12 cellular contexts compared by ENCODE assay signal in genomic region chr19:47485210-47485609, GRCh38. TPM values are rescaled to one million over a fixed set of nuclear protein-coding genes. Genes with fewer than 3 reads are reported as not detected.
DNase-seq lines count a peak whose midpoint lies in the region; ATAC-seq and TF ChIP-seq lines count a peak whose summit lies in the region.
"Had no signal": no experiment of that assay in that cellular context is flagged by ENCODE, and none has a peak within 500 bp of the region (broad histone marks: within the 10 kb centered on the region; RNA-seq: fewer than 3 reads in every experiment).

No MANE protein-coding gene starts in this region.

- H3K4me3 ChIP-seq in GM23248, result peak overlapping the region; percentile 92; the same call in 1 of the 2 replicates
- H3K4me3 ChIP-seq in Panc1 (ENCODE audit: low read depth in 2 of 2, low read length in 2 of 2), result peak overlapping the region in 1 of 2 experiments; percentile 63; a peak in 2 of 4 replicates
- H3K4me3 ChIP-seq in effector memory CD4-positive, alpha-beta T cell (ENCODE audit: insufficient read depth, low read depth, low read length, poor library complexity, severe bottlenecking), result peak overlapping the region; percentile 71
- H3K4me3 ChIP-seq in skeletal muscle tissue (ENCODE audit: low read length in 3 of 3), result peak overlapping the region in 1 of 3 donors; percentile 96

- H4K20me1 ChIP-seq in GM23248 (ENCODE audit: insufficient read depth), result no peaks in the 10 kb centered on the region

- H3K4me1 ChIP-seq in GM23248 (ENCODE audit: insufficient read depth), result peaks cover 3% of the 10 kb centered on the region; the same call in 1 of the 2 replicates
- H3K4me1 ChIP-seq in Panc1 (ENCODE audit: control insufficient read depth, insufficient read depth, low read length), result peaks cover 5% of the 10 kb centered on the region; the same call in 1 of the 2 replicates
- H3K4me1 ChIP-seq in effector memory CD4-positive, alpha-beta T cell (ENCODE audit: control insufficient read depth, insufficient read depth, low read length, poor library complexity, severe bottlenecking), result peaks cover 5% of the 10 kb centered on the region
- H3K4me1 ChIP-seq in skeletal muscle tissue (ENCODE audit: control insufficient read depth in 3 of 3, insufficient read depth in 3 of 3, low read length in 3 of 3), result peaks cover 9 to 19% (median 15%) of the 10 kb centered on the region in 3 donors

- no peaks in the 10 kb centered on the region for H3K9me2 ChIP-seq in GM23248 (ENCODE audit: insufficient read depth)

- WGBS in GM23248 (ENCODE audit: low coverage in 1 of 2, low lambda C conversion rate in 2 of 2, missing lambda C conversion rate in 2 of 2), 2 experiments, result 87 to 90% methylated on average over 6 of the region's 6 CpGs

- H3F3A ChIP-seq in GM23248 (ENCODE audit: insufficient read depth), result 0 out of 2 replicates have a peak, but pooled peaks cover 7% of the 10 kb centered on the region

- H3K27ac ChIP-seq in GM23248 (no peak overlapping the region), Panc1 (ENCODE audit: low read length) (0 out of 2 replicates have a peak overlapping the region, but pooled peaks have one; percentile 17), skeletal muscle tissue (ENCODE audit: low read depth, low read length) (peak overlapping the region; percentile 97)
- H3K27ac ChIP-seq in effector memory CD4-positive, alpha-beta T cell (ENCODE audit: insufficient read depth, low read length, poor library complexity, severe bottlenecking), result no peak overlapping the region

- peaks cover 6% of the 10 kb centered on the region; the same call in 1 of the 2 replicates for H3K36me3 ChIP-seq in GM23248 (ENCODE audit: low read depth)
- no peaks in the 10 kb centered on the region; the same call in 1 of the 2 replicates for H3K36me3 ChIP-seq in Panc1 (ENCODE audit: control insufficient read depth, insufficient read depth, low read length)
- peaks cover 23% of the 10 kb centered on the region for H3K36me3 ChIP-seq in effector memory CD4-positive, alpha-beta T cell (ENCODE audit: control insufficient read depth, insufficient read depth, low read length)
- H3K36me3 ChIP-seq in skeletal muscle tissue (ENCODE audit: control insufficient read depth in 3 of 3, insufficient read depth in 3 of 3, low read length in 3 of 3), result peaks cover 23 to 27% (median 26%) of the 10 kb centered on the region in 3 donors

- BruUV-seq in Panc1 (replicated peaks; lab: Mats Ljungman, UMichigan), result no TSS peak

- no peaks in the 10 kb centered on the region for H3K27me3 ChIP-seq in GM23248 (replicated peaks; ENCODE audit: insufficient read depth)
- H3K27me3 ChIP-seq in Panc1 (ENCODE audit: control insufficient read depth, insufficient read depth, low read length), result no peaks in the 10 kb centered on the region
- no peaks in the 10 kb centered on the region for H3K27me3 ChIP-seq in effector memory CD4-positive, alpha-beta T cell (replicated peaks; ENCODE audit: control insufficient read depth, insufficient read depth, low read length, poor library complexity, severe bottlenecking)
- H3K27me3 ChIP-seq in skeletal muscle tissue (ENCODE audit: control insufficient read depth in 3 of 3, insufficient read depth in 3 of 3, low read length in 3 of 3), result no peaks in the 10 kb centered on the region
- H3K27me3 ChIP-seq: SJSA1, suprapubic skin had no signal

- H3K9me3 ChIP-seq in GM23248 (ENCODE audit: low read depth) (no peaks in the 10 kb centered on the region), Panc1 (ENCODE audit: control insufficient read depth, insufficient read depth, low read depth, low read length) (no peaks in the 10 kb centered on the region), skeletal muscle tissue (ENCODE audit: control insufficient read depth in 3 of 3, low read length in 3 of 3) (no peaks in the 10 kb centered on the region)
- no peaks in the 10 kb centered on the region for H3K9me3 ChIP-seq in effector memory CD4-positive, alpha-beta T cell (ENCODE audit: control insufficient read depth, low read length)
- H3K9me3 ChIP-seq: SJSA1, suprapubic skin had no signal

- peak overlapping the region; percentile 95; the same call in 1 of the 2 replicates for H3K9ac ChIP-seq in GM23248
- H3K9ac ChIP-seq in skeletal muscle tissue (ENCODE audit: low read depth in 1 of 3, low read length in 3 of 3), result peak overlapping the region in 2 of 3 donors; percentile 16 to 86

- no peaks in the 10 kb centered on the region for H3K79me2 ChIP-seq in GM23248 (ENCODE audit: insufficient read depth)

- POLR2A ChIA-PET in Panc1 (lab: Charles Lee), result no interaction called here

- CTCF ChIA-PET in Panc1 (lab: Charles Lee), result interaction anchor here (0.6 to 1.1 kb wide), 2 partner anchors 48 to 58 kb away, joined by 3 to 5 read pairs; no protein-coding TSS in a partner anchor

- DNase-seq in GM23248 (no peak), Panc1 (ENCODE audit: low read depth, low spot score) (no peak), HK-2 (ENCODE audit: unreplicated experiment) (no peak), NCI-H2081 (lab: John Stamatoyannopoulos, UW) (no peak)
- DNase-seq in effector memory CD4-positive, alpha-beta T cell, result no peak
- DNase-seq: GF-D8, left cardiac atrium, NCI-H187 had no signal

- H2AFZ ChIP-seq in GM23248, result no peak overlapping the region

- in situ Hi-C loops in GM23248 (cut with MboI), result no loop called here
- in situ Hi-C loops in Panc1 (cut with HindIII; ENCODE audit: low pct_unique_long_range_greater_than_20kb, low sequenced_read_pairs), result no loop called here

- no peak for TF ChIP-seq CTCF in Panc1 (IDR thresholded peaks at IDR 0.05)

- intact Hi-C loops in Panc1 (cut with micrococcal nuclease; ENCODE audit: unreplicated experiment), result no loop called here

- no peak for ATAC-seq in Panc1
- ATAC-seq in HG03045 (IDR thresholded peaks at IDR 0.05; ENCODE audit: unreplicated experiment), result no peak

- peak overlapping the region; percentile 96 for H3K4me2 ChIP-seq in GM23248 (ENCODE audit: unreplicated experiment)

RNA-seq across cellular contexts. Expression of gene KPTN, which starts 1.2 kb away (rescaled TPM):
- total RNA-seq in GM23248 (2014; rRNA removed; shearing (Covaris generic)), result 3.1 and 18.3 TPM in 2 replicates
- polyA plus RNA-seq in GM23248 (2016; fragmentation: Nextera tagmentation; extraction: Ambion mirVana), result 7.2 and 9.6 TPM in 2 replicates
- total RNA-seq in Panc1 (2021; ENCODE audit: unreplicated experiment), result 26.5 TPM
- 21.9 TPM for polyA plus RNA-seq in Panc1 (2012; ENCODE audit: insufficient read length)
- 2.1 TPM for total RNA-seq in skeletal muscle tissue

RNA-seq across cellular contexts. Expression of gene SLC8A2, which starts 13.5 kb away (rescaled TPM):
- total RNA-seq in GM23248 (2014; rRNA removed; shearing (Covaris generic)), result 0.38 TPM in 1 of 2 replicates, not detected in the other
- polyA plus RNA-seq in GM23248 (2016; fragmentation: Nextera tagmentation; extraction: Ambion mirVana), result 0.11 TPM in 1 of 2 replicates, not detected in the other
- total RNA-seq in Panc1 (2021; ENCODE audit: unreplicated experiment) (0.10 TPM), skeletal muscle tissue (under 0.01 TPM)
- polyA plus RNA-seq in Panc1 (2012; ENCODE audit: insufficient read length), result 1.2 TPM
- total RNA-seq: SJSA1 had no signal

RNA-seq across cellular contexts. Expression of gene NAPA, which starts 29.7 kb away (rescaled TPM):
- 94.1 and 110 TPM in 2 replicates for total RNA-seq in GM23248 (2014; rRNA removed; shearing (Covaris generic))
- 183 and 187 TPM in 2 replicates for polyA plus RNA-seq in GM23248 (2016; fragmentation: Nextera tagmentation; extraction: Ambion mirVana)
- total RNA-seq in Panc1 (2021; ENCODE audit: unreplicated experiment) (71.0 TPM), skeletal muscle tissue (28.2 TPM)
- 135 TPM for polyA plus RNA-seq in Panc1 (2012; ENCODE audit: insufficient read length)

Comparison
In these comparisons a context has a peak if more than half of its experiments do, and no peak if none do; other contexts are left out.
1. H3K27ac ChIP-seq: peak in Panc1 (single experiment) and skeletal muscle tissue (single experiment); none in GM23248 (single experiment) and effector memory CD4-positive, alpha-beta T cell (single experiment).